In genomic region chr4:38281416-38282071, GRCh38 we compare ENCODE assay signal across 11 cellular contexts.
DNase-seq lines count a peak whose midpoint lies in the region; ATAC-seq and TF ChIP-seq lines count a peak whose summit lies in the region.
"Had no signal": no experiment of that assay in that cellular context is flagged by ENCODE, and none has a peak within 500 bp of the region (broad histone marks: within the 10 kb centered on the region; RNA-seq: fewer than 3 reads in every experiment).

No MANE protein-coding gene starts in this region.

- no peaks in the 10 kb centered on the region for H3K9me3 Mint-ChIP-seq in activated naive CD4-positive, alpha-beta T cell treated with anti-CD3 and anti-CD28 coated beads, Interleukin-2, amount 50 U/mL, for 72 hours

- no peak for ATAC-seq in activated naive CD4-positive, alpha-beta T cell treated with anti-CD3 and anti-CD28 coated beads, Interleukin-2, amount 50 U/mL, for 72 hours

- H3K4me1 ChIP-seq in muscle layer of duodenum (ENCODE audit: control insufficient read depth in 1 of 2, insufficient read depth in 2 of 2, low read length in 2 of 2): peaks cover 6 to 12% of the 10 kb centered on the region in 2 donors
- H3K4me1 ChIP-seq in transverse colon: peaks cover 6 to 35% (median 21%) of the 10 kb centered on the region in 4 donors

- H3K27me3 ChIP-seq in muscle layer of duodenum (ENCODE audit: low read depth, low read length) (no peaks in the 10 kb centered on the region), transverse colon (no peaks in the 10 kb centered on the region)

- in situ Hi-C loops in transverse colon (cut with MboI; ENCODE audit: low pct_ligation_motif_present in 1 of 4, low pct_unique_long_range_greater_than_20kb in 1 of 4, low sequenced_read_pairs in 3 of 4): no loop called here

- H3K27ac ChIP-seq in coronary artery (peak overlapping the region; percentile 5 to 56), muscle layer of duodenum (ENCODE audit: low read length) (peak overlapping the region; percentile 67), transverse colon (peak overlapping the region; percentile 80 to 84 (median 82))

- DNase-seq in activated naive CD4-positive, alpha-beta T cell treated with anti-CD3 and anti-CD28 coated beads, Interleukin-2, amount 50 U/mL, for 72 hours (ENCODE audit: low spot score in 2 of 2): no peak
- DNase-seq in activated naive CD4-positive, alpha-beta T cell treated with Interleukin-2 at 50 U/mL for 16 hours: no peak
- DNase-seq in coronary artery (ENCODE audit: low spot score): no peak
- DNase-seq in transverse colon: no peak
- DNase-seq in SKM-1 treated with dmso at 0.1 percent for 144 hours (lab: John Stamatoyannopoulos, UW; ENCODE audit: unreplicated experiment): no peak
- no peak for DNase-seq in NOMO-1 treated with dmso at 0.1 percent for 144 hours (lab: John Stamatoyannopoulos, UW; ENCODE audit: unreplicated experiment)
- DNase-seq in stimulated activated naive CD4-positive, alpha-beta T cell (lab: John Stamatoyannopoulos, UW): no peak
- DNase-seq: aorta, T-helper 1 cell had no signal

- H3K36me3 ChIP-seq in muscle layer of duodenum (ENCODE audit: control insufficient read depth in 1 of 2, insufficient read depth in 2 of 2, low read length in 2 of 2): no peaks in the 10 kb centered on the region
- H3K36me3 ChIP-seq in transverse colon: no peaks in the 10 kb centered on the region

- no peak for TF ChIP-seq EP300 in transverse colon (IDR thresholded peaks at IDR 0.05; ENCODE audit: low read depth)

- H3K4me3 ChIP-seq in coronary artery (no peak overlapping the region), muscle layer of duodenum (ENCODE audit: low read depth in 1 of 2, low read length in 2 of 2) (no peak overlapping the region), transverse colon (no peak overlapping the region)

- no peaks in the 10 kb centered on the region for H3K9me3 ChIP-seq in muscle layer of duodenum (ENCODE audit: control insufficient read depth in 1 of 2, low read length in 2 of 2)
- no peaks in the 10 kb centered on the region for H3K9me3 ChIP-seq in transverse colon

- TF ChIP-seq CTCF in coronary artery (IDR thresholded peaks at IDR 0.05) (no peak), transverse colon (IDR thresholded peaks at IDR 0.05) (no peak)

- intact Hi-C loops in transverse colon (cut with DNase I; ENCODE audit: low total_unique reads): no loop called here

- peak overlapping the region; percentile 24 to 31 for H3K27ac Mint-ChIP-seq in activated naive CD4-positive, alpha-beta T cell treated with anti-CD3 and anti-CD28 coated beads, Interleukin-2, amount 50 U/mL, for 72 hours
- H3K27ac Mint-ChIP-seq: activated CD4-positive, alpha-beta T cell treated with anti-CD3 and anti-CD28 coated beads, Interleukin-2, amount 10 ng/mL, durations not matched to agents 24 days and 14 days had no signal

- 44 to 100% methylated on average over 1 to 2 of the region's 2 CpGs for WGBS in transverse colon (ENCODE audit: low coverage in 1 of 2), 2 donors

- TF ChIP-seq POLR2A in transverse colon (IDR thresholded peaks at IDR 0.05): no peak

- H3K36me3 Mint-ChIP-seq in activated naive CD4-positive, alpha-beta T cell treated with anti-CD3 and anti-CD28 coated beads, Interleukin-2, amount 50 U/mL, for 72 hours: peaks cover 0 to 9% of the 10 kb centered on the region in 2 donors

Comparison
In these comparisons a context has a peak if more than half of its experiments do, and no peak if none do; other contexts are left out.
1. H3K27ac ChIP-seq: peak in every context shown above with its lines; median percentile 82 in transverse colon; 67 in muscle layer of duodenum; 30 in coronary artery.